9 cellular contexts compared by ENCODE assay signal in genomic region chr20:46099491-46100287, GRCh38. TPM values are rescaled to one million over a fixed set of nuclear protein-coding genes. Genes with fewer than 3 reads are reported as not detected.
A peak's percentile ranks its signal among the peaks of the same experiment; 100 is the strongest.
DNase-seq lines count a peak whose midpoint lies in the region; ATAC-seq, FAIRE-seq and TF ChIP-seq lines count a peak whose summit lies in the region.
"Had no signal": no experiment of that assay in that cellular context is flagged by ENCODE, and none has a peak within 500 bp of the region (broad histone marks: within the 10 kb centered on the region; RNA-seq: fewer than 3 reads in every experiment).

No MANE protein-coding gene starts in this region.

- ATAC-seq in WTC11 = peak; percentile 98
- ATAC-seq in stimulated activated naive B cell treated with anti-CD40 and anti-IgM and Interleukin-4, amounts not matched to agents 10 μg/mL and 1 μg/mL and 100 μg/mL, for 72 hours (replicated peaks) = peak; percentile 97 to 98
- ATAC-seq in GM19023 (IDR thresholded peaks at IDR 0.05; ENCODE audit: unreplicated experiment) = no peak

- CTCF ChIA-PET in WTC11 (lab: Charles Lee) = interaction anchor here (0.6 to 2.5 kb wide), 19 partner anchors 8 to 266 kb away, joined by 3 to 18 read pairs (median 4); partner anchors contain the start of genes CD40 and SLC12A5

- DNase-seq in GM12891 (ENCODE audit: insufficient read length, low spot score) (no peak), WTC11 (ENCODE audit: low spot score) (peak; percentile 76), iPS-NIHi11 (ENCODE audit: low spot score) (peak; percentile 37), mesenteric fat pad (ENCODE audit: low spot score) (no peak), NCI-H2029 treated with DMSO at 0.1 percent for 48 hours (lab: John Stamatoyannopoulos, UW) (no peak)
- DNase-seq in stimulated activated naive B cell treated with anti-CD40 and anti-IgM and Interleukin-4, amounts not matched to agents 10 μg/mL and 1 μg/mL and 100 μg/mL, for 72 hours = peak; percentile 37
- DNase-seq: NCI-H2029 had no signal

- peaks cover 12% of the 10 kb centered on the region for H3K9me3 Mint-ChIP-seq in WTC11
- no peaks in the 10 kb centered on the region for H3K9me3 Mint-ChIP-seq in stimulated activated naive B cell treated with anti-CD40 and anti-IgM and Interleukin-4, amounts not matched to agents 10 μg/mL and 1 μg/mL and 100 μg/mL, for 72 hours
- H3K9me3 Mint-ChIP-seq: central memory CD8-positive, alpha-beta T cell had no signal

- H3K4me1 Mint-ChIP-seq in WTC11 = peaks cover 6% of the 10 kb centered on the region
- H3K4me1 Mint-ChIP-seq in stimulated activated naive B cell treated with anti-CD40 and anti-IgM and Interleukin-4, amounts not matched to agents 10 μg/mL and 1 μg/mL and 100 μg/mL, for 72 hours = peaks cover 11 to 17% of the 10 kb centered on the region in 2 donors
- H3K4me1 Mint-ChIP-seq: central memory CD8-positive, alpha-beta T cell had no signal

- peak; percentile 76 for FAIRE-seq in GM12891 (lab: Jason Lieb, UNC)

- H3K27ac Mint-ChIP-seq in WTC11 = no peak overlapping the region
- no peak overlapping the region for H3K27ac Mint-ChIP-seq in stimulated activated naive B cell treated with anti-CD40 and anti-IgM and Interleukin-4, amounts not matched to agents 10 μg/mL and 1 μg/mL and 100 μg/mL, for 72 hours

- POLR2A ChIA-PET in WTC11 (lab: Charles Lee) = interaction anchor here (0.6 kb wide), 1 partner anchor 13 kb away, joined by 3 read pairs; no protein-coding TSS in a partner anchor

- peaks cover 52% of the 10 kb centered on the region for H3K27me3 Mint-ChIP-seq in WTC11 (ENCODE audit: low read depth)
- H3K27me3 Mint-ChIP-seq in stimulated activated naive B cell treated with anti-CD40 and anti-IgM and Interleukin-4, amounts not matched to agents 10 μg/mL and 1 μg/mL and 100 μg/mL, for 72 hours = peaks cover 6 to 19% of the 10 kb centered on the region in 2 donors

- peak overlapping the region; percentile 37 for H3K4me3 Mint-ChIP-seq in WTC11
- H3K4me3 Mint-ChIP-seq in stimulated activated naive B cell treated with anti-CD40 and anti-IgM and Interleukin-4, amounts not matched to agents 10 μg/mL and 1 μg/mL and 100 μg/mL, for 72 hours = peak overlapping the region; percentile 60 to 69
- H3K4me3 Mint-ChIP-seq: central memory CD8-positive, alpha-beta T cell had no signal

- peaks cover 4% of the 10 kb centered on the region for H3K36me3 Mint-ChIP-seq in WTC11
- peaks cover 0 to 3% of the 10 kb centered on the region in 2 donors for H3K36me3 Mint-ChIP-seq in stimulated activated naive B cell treated with anti-CD40 and anti-IgM and Interleukin-4, amounts not matched to agents 10 μg/mL and 1 μg/mL and 100 μg/mL, for 72 hours

- no peak for TF ChIP-seq CTCF in WTC11 (IDR thresholded peaks at IDR 0.05)

- no peak for TF ChIP-seq POLR2A in GM12891 (IDR thresholded peaks at IDR 0.05; ENCODE audit: low read depth, low read length)

TF ChIP-seq in GM12891, 5 proteins besides CTCF, POLR2A, EP300 and RAD21:
- TF ChIP-seq POLR2AphosphoS5 (IDR thresholded peaks at IDR 0.05; ENCODE audit: low read depth, low read length) = no peak
- peak; percentile 51 for TF ChIP-seq PAX5 (IDR thresholded peaks at IDR 0.05; ENCODE audit: insufficient read depth, low read length, severe bottlenecking)
- no peak for TF ChIP-seq SPI1 (IDR thresholded peaks at IDR 0.05; ENCODE audit: low read depth, low read length)
- TF ChIP-seq POU2F2 (IDR thresholded peaks at IDR 0.05; ENCODE audit: low read depth, low read length) = no peak
- no peak for TF ChIP-seq TAF1 (IDR thresholded peaks at IDR 0.05; ENCODE audit: low read depth, low read length)
TF ChIP-seq in GM12891: peak in this region for 1.

TF ChIP-seq in WTC11, 78 proteins besides CTCF, POLR2A, EP300 and RAD21:
- TF ChIP-seq ELF4 (CRISPR knock-in tag; IDR thresholded peaks at IDR 0.05; ENCODE audit: low read depth) (no peak), MYBL2 (CRISPR knock-in tag; IDR thresholded peaks at IDR 0.05) (no peak), MAX (CRISPR knock-in tag; IDR thresholded peaks at IDR 0.05) (peak; percentile 74; the same call in 1 of the 2 replicates), PRDM15 (CRISPR knock-in tag; IDR thresholded peaks at IDR 0.05) (0 out of 2 replicates have a peak, but pooled peaks have one; percentile 33), FOXP1 (CRISPR knock-in tag; IDR thresholded peaks at IDR 0.05; ENCODE audit: borderline replicate concordance) (peak; percentile 60; the same call in 1 of the 2 replicates), ZBTB21 (CRISPR knock-in tag; IDR thresholded peaks at IDR 0.05; ENCODE audit: borderline replicate concordance) (peak; percentile 71; the same call in 1 of the 2 replicates), TEAD4 (CRISPR knock-in tag; IDR thresholded peaks at IDR 0.05) (no peak), HMGA2 (CRISPR knock-in tag; IDR thresholded peaks at IDR 0.05) (no peak), TCF7 (CRISPR knock-in tag; IDR thresholded peaks at IDR 0.05; ENCODE audit: low read depth) (no peak), USF2 (CRISPR knock-in tag; IDR thresholded peaks at IDR 0.05) (peak; percentile 51), SMAD3 (CRISPR knock-in tag; IDR thresholded peaks at IDR 0.05; ENCODE audit: borderline replicate concordance) (no peak), JUN (CRISPR knock-in tag; IDR thresholded peaks at IDR 0.05) (no peak), ZNF317 (CRISPR knock-in tag; IDR thresholded peaks at IDR 0.05; ENCODE audit: borderline replicate concordance, low read depth) (0 out of 2 replicates have a peak, but pooled peaks have one; percentile 14), IRF2 (CRISPR knock-in tag; IDR thresholded peaks at IDR 0.05; ENCODE audit: borderline replicate concordance, low read depth) (no peak), CREM (CRISPR knock-in tag; IDR thresholded peaks at IDR 0.05) (no peak), ATF2 (CRISPR knock-in tag; IDR thresholded peaks at IDR 0.05; ENCODE audit: borderline replicate concordance, low read depth) (no peak)

RNA-seq across cellular contexts. Expression of gene NCOA5, which starts 9.9 kb away (rescaled TPM):
- 13.5 TPM for polyA plus RNA-seq in GM12891 (2012; ENCODE audit: low read depth, missing spikeins)
- total RNA-seq in WTC11 (2021) (16.5 to 20.5 TPM (median 16.5 TPM) in 3 replicates), mesenteric fat pad (23.3 TPM)

RNA-seq across cellular contexts. Expression of gene CD40, which starts 18.4 kb away (rescaled TPM):
- polyA plus RNA-seq in GM12891 (2012; ENCODE audit: low read depth, missing spikeins) = 130 TPM
- total RNA-seq in WTC11 (2021) = 12.9 to 15.3 TPM (median 14.8 TPM) in 3 replicates
- total RNA-seq in mesenteric fat pad = 17.3 TPM

Comparison
In these comparisons a context has a peak if more than half of its experiments do, and no peak if none do; other contexts are left out.
1. DNase-seq: peak in WTC11 (single experiment), iPS-NIHi11 (single experiment) and stimulated activated naive B cell treated with anti-CD40 and anti-IgM and Interleukin-4, amounts not matched to agents 10 μg/mL and 1 μg/mL and 100 μg/mL, for 72 hours (single experiment); none in GM12891 (single experiment), mesenteric fat pad (single experiment) and NCI-H2029 treated with DMSO at 0.1 percent for 48 hours (single experiment).